7 cellular contexts compared by ENCODE assay signal in genomic region chr6:30681696-30682180, GRCh38. TPM values are rescaled to one million over a fixed set of nuclear protein-coding genes. Genes with fewer than 3 reads are reported as not detected.
DNase-seq lines count a peak whose midpoint lies in the region; ATAC-seq and TF ChIP-seq lines count a peak whose summit lies in the region.

No MANE protein-coding gene starts in this region.

- H3K4me3 ChIP-seq in fibroblast of lung (replicated peaks in 1 of 4; ENCODE audit: control extremely low read depth in 1 of 4, insufficient read depth in 1 of 4, low read depth in 3 of 4, low read length in 4 of 4) = peak overlapping the region; percentile 80 to 95 (median 94)
- peak overlapping the region; percentile 78 for H3K4me3 ChIP-seq in smooth muscle cell

- H2BK5ac ChIP-seq in H9 (ENCODE audit: insufficient read length, low read length) = no peak overlapping the region

- no peak overlapping the region for H2AK5ac ChIP-seq in H9 (ENCODE audit: insufficient read length, low read length)

- H3K36me3 ChIP-seq in fibroblast of lung (ENCODE audit: control insufficient read depth, insufficient read depth, low read length) (peaks cover 28% of the 10 kb centered on the region), smooth muscle cell (ENCODE audit: low read depth) (no peaks in the 10 kb centered on the region)

- H4K5ac ChIP-seq in H9 (ENCODE audit: insufficient read length, low read depth, low read length) = no peak overlapping the region

- no peak overlapping the region for H3K18ac ChIP-seq in H9 (ENCODE audit: insufficient read length, low read depth, low read length)

- peaks cover 3 to 31% (median 25%) of the 10 kb centered on the region in 3 experiments; a peak in 6 of 7 replicates for H3K36me3 Mint-ChIP-seq in H9 (ENCODE audit: insufficient read depth in 1 of 3, low read depth in 3 of 3)
- H3K36me3 Mint-ChIP-seq in T-helper 17 cell (ENCODE audit: low read depth) = peaks cover 37% of the 10 kb centered on the region

- ATAC-seq in T-helper 17 cell = no peak

- H3F3A ChIP-seq in smooth muscle cell (ENCODE audit: low read depth) = peaks cover 44% of the 10 kb centered on the region

- H2AFZ ChIP-seq in H9 (ENCODE audit: low read length) (no peak overlapping the region), fibroblast of lung (ENCODE audit: low read length) (no peak overlapping the region), smooth muscle cell (ENCODE audit: low read depth) (no peak overlapping the region)

- H3K4me3 Mint-ChIP-seq in H9 (peak overlapping the region; percentile 35 to 73; a peak in 3 of 5 replicates), T-helper 17 cell (peak overlapping the region; percentile 100)

- no peaks in the 10 kb centered on the region for H3K27me3 ChIP-seq in H9 (ENCODE audit: insufficient read depth, low read length)
- no peaks in the 10 kb centered on the region for H3K27me3 ChIP-seq in fibroblast of lung (ENCODE audit: control insufficient read depth, insufficient read depth, low read length)
- no peaks in the 10 kb centered on the region for H3K27me3 ChIP-seq in smooth muscle cell (ENCODE audit: low read depth)

- H3K23me2 ChIP-seq in H9 (ENCODE audit: insufficient read length, low read depth, low read length, poor library complexity, severe bottlenecking) = peaks cover 13% of the 10 kb centered on the region

- DNase-seq in H9 (no peak), T-helper 17 cell (no peak), fibroblast of lung (ENCODE audit: low read depth in 2 of 2) (no peak), smooth muscle cell (lab: John Stamatoyannopoulos, UW; ENCODE audit: unreplicated experiment) (no peak), NOMO-1 treated with DMSO at 0.1 percent for 48 hours (lab: John Stamatoyannopoulos, UW; ENCODE audit: unreplicated experiment) (no peak), NCI-H774 (lab: John Stamatoyannopoulos, UW) (no peak), DMS53 (lab: John Stamatoyannopoulos, UW) (no peak)

- H3K56ac ChIP-seq in H9 (ENCODE audit: insufficient read length, low read depth, low read length) = no peak overlapping the region

- H2BK120ac ChIP-seq in H9 (ENCODE audit: low read depth, low read length, poor library complexity, severe bottlenecking) = no peak overlapping the region

- H3K27ac Mint-ChIP-seq in H9 (peak overlapping the region; percentile 62 to 79 (median 65); a peak in 4 of 7 replicates), T-helper 17 cell (peak overlapping the region; percentile 97)

- H3K9me3 ChIP-seq in H9 (ENCODE audit: control insufficient read depth, low read depth, low read length) (no peaks in the 10 kb centered on the region), T-helper 17 cell (ENCODE audit: control insufficient read depth, low read length, poor library complexity, severe bottlenecking) (no peaks in the 10 kb centered on the region), fibroblast of lung (ENCODE audit: control insufficient read depth, insufficient read depth, low read depth, low read length) (no peaks in the 10 kb centered on the region), smooth muscle cell (replicated peaks; ENCODE audit: low read depth) (no peaks in the 10 kb centered on the region)

- H2BK12ac ChIP-seq in H9 (ENCODE audit: insufficient read length, low read depth, low read length) = no peak overlapping the region

- H3K27ac ChIP-seq in H9 (ENCODE audit: insufficient read length, low read depth, low read length) = no peak overlapping the region
- H3K27ac ChIP-seq in fibroblast of lung (ENCODE audit: insufficient read depth, low read length) = peak overlapping the region; percentile 44
- peak overlapping the region; percentile 92 for H3K27ac ChIP-seq in smooth muscle cell (ENCODE audit: low read depth)

- H2BK15ac ChIP-seq in H9 (ENCODE audit: low read depth, low read length) = no peak overlapping the region

- H3K4me1 Mint-ChIP-seq in H9 (peaks cover 58 to 62% of the 10 kb centered on the region in 2 experiments), T-helper 17 cell (peaks cover 45% of the 10 kb centered on the region)

- no peak overlapping the region for H3K23ac ChIP-seq in H9 (ENCODE audit: insufficient read length, low read depth, low read length)

- H3K4me1 ChIP-seq in H9 (ENCODE audit: insufficient read depth, low read length) (peaks cover 14% of the 10 kb centered on the region; the same call in 1 of the 2 replicates), fibroblast of lung (ENCODE audit: control insufficient read depth, extremely low read depth, insufficient read depth, low read length) (peaks cover 10% of the 10 kb centered on the region), smooth muscle cell (ENCODE audit: low read depth) (peaks cover 51% of the 10 kb centered on the region)

- no peak overlapping the region for H3K9ac ChIP-seq in H9 (ENCODE audit: extremely low read depth, insufficient read length, low read length)
- peak overlapping the region; percentile 25 for H3K9ac ChIP-seq in fibroblast of lung (ENCODE audit: insufficient read depth, low read length)
- peak overlapping the region; percentile 57 for H3K9ac ChIP-seq in smooth muscle cell (ENCODE audit: low read depth)

- no peak overlapping the region for H3T11ph ChIP-seq in H9 (ENCODE audit: low read length)

- H3K79me1 ChIP-seq in H9 (ENCODE audit: insufficient read depth, low read depth, low read length, poor library complexity, severe bottlenecking) = no peaks in the 10 kb centered on the region

- H4K91ac ChIP-seq in H9 (ENCODE audit: insufficient read length, low read depth, low read length) = no peak overlapping the region

- H3K4ac ChIP-seq in H9 (ENCODE audit: low read depth, low read length) = no peak overlapping the region

- H4K8ac ChIP-seq in H9 (replicated peaks; ENCODE audit: insufficient read length, low read depth, low read length) = no peak overlapping the region

- H3K79me2 ChIP-seq in H9 (ENCODE audit: insufficient read depth, low read length) (peaks cover 2% of the 10 kb centered on the region; the same call in 1 of the 2 replicates), fibroblast of lung (ENCODE audit: control insufficient read depth, insufficient read depth, low read length) (peaks cover 93% of the 10 kb centered on the region), smooth muscle cell (ENCODE audit: low read depth) (peaks cover 87% of the 10 kb centered on the region)

- H3K4me2 ChIP-seq in H9 (ENCODE audit: insufficient read depth, insufficient read length, low read length) (no peak overlapping the region), fibroblast of lung (ENCODE audit: extremely low read depth, insufficient read depth, low read length) (peak overlapping the region; percentile 97), smooth muscle cell (peak overlapping the region; percentile 93)

- H3K9me3 Mint-ChIP-seq in H9 = no peaks in the 10 kb centered on the region; a peak in 1 of 5 replicates

- TF ChIP-seq CTCF in H9 (conservative IDR thresholded peaks at IDR 0.05) = no peak
- TF ChIP-seq CTCF in fibroblast of lung (conservative IDR thresholded peaks at IDR 0.05 in 1 of 2, IDR thresholded peaks at IDR 0.05 in 1 of 2; ENCODE audit: low read depth in 1 of 2, low read length in 2 of 2) = no peak
- no peak for TF ChIP-seq CTCF in smooth muscle cell (IDR thresholded peaks at IDR 0.05; ENCODE audit: borderline replicate concordance, insufficient read depth, poor library complexity, severe bottlenecking)

- no peak overlapping the region for H2BK20ac ChIP-seq in H9 (ENCODE audit: low read depth, low read length, poor library complexity, severe bottlenecking)

- H3K27me3 Mint-ChIP-seq in H9 (ENCODE audit: low read depth) (peaks cover 3% of the 10 kb centered on the region; the same call in 1 of the 2 replicates), T-helper 17 cell (no peaks in the 10 kb centered on the region)

- H4K20me1 ChIP-seq in H9 (ENCODE audit: control insufficient read depth, insufficient read depth, insufficient read length) = no peaks in the 10 kb centered on the region
- no peaks in the 10 kb centered on the region for H4K20me1 ChIP-seq in fibroblast of lung (ENCODE audit: control insufficient read depth, extremely low read depth, insufficient read depth, low read length)
- H4K20me1 ChIP-seq in smooth muscle cell (ENCODE audit: low read depth) = peaks cover 90% of the 10 kb centered on the region

- no peak overlapping the region for H3K14ac ChIP-seq in H9 (ENCODE audit: insufficient read depth, low read length)

- no CpG with 5 or more reads among the region's 6 CpGs for WGBS in H9 (ENCODE audit: extremely low coverage, insufficient read length, low lambda C conversion rate)
- 64% methylated on average over 6 of the region's 6 CpGs for WGBS in smooth muscle cell (ENCODE audit: low lambda C conversion rate)

RNA-seq across cellular contexts. Expression of gene PPP1R18, which starts 4.7 kb away (rescaled TPM):
- total RNA-seq in H9 (2021) = 26.4 and 28.0 TPM in 2 replicates
- 100 to 1,000 TPM in 1 of 2 donors, 10 to 100 TPM in 1; 99.5 to 117 TPM for total RNA-seq in T-helper 17 cell
- total RNA-seq in fibroblast of lung = 44.4 and 63.4 TPM in 2 replicates
- 92.6 and 122 TPM in 2 replicates for polyA plus RNA-seq in fibroblast of lung
- polyA plus RNA-seq in fibroblast of lung (2012) = 87.4 and 99.6 TPM in 2 replicates
- 226 and 269 TPM in 2 replicates for polyA minus RNA-seq in fibroblast of lung (ENCODE audit: low replicate concordance)
- 42.7 and 55.3 TPM in 2 replicates for total RNA-seq in smooth muscle cell
- polyA plus RNA-seq in smooth muscle cell = 41.6 and 51.6 TPM in 2 replicates

RNA-seq across cellular contexts. Expression of gene DHX16, which starts 8.9 kb away (rescaled TPM):
- total RNA-seq in H9 (2021) (34.5 and 34.8 TPM in 2 replicates), T-helper 17 cell (10 to 100 TPM; 23.5 to 25.6 TPM), fibroblast of lung (33.1 and 34.8 TPM in 2 replicates), smooth muscle cell (12.4 and 16.0 TPM in 2 replicates)
- polyA plus RNA-seq in fibroblast of lung (22.5 and 33.2 TPM in 2 replicates), smooth muscle cell (23.5 and 29.0 TPM in 2 replicates)
- polyA plus RNA-seq in fibroblast of lung (2012) = 27.0 and 29.2 TPM in 2 replicates
- polyA minus RNA-seq in fibroblast of lung (ENCODE audit: low replicate concordance) = 73.8 and 75.8 TPM in 2 replicates

RNA-seq across cellular contexts. Expression of gene NRM, which starts 9.0 kb away (rescaled TPM):
- total RNA-seq in H9 (2021) (34.9 and 36.5 TPM in 2 replicates), T-helper 17 cell (1 to 10 TPM; 4.7 to 5.6 TPM), fibroblast of lung (1.5 and 2.5 TPM in 2 replicates), smooth muscle cell (14.6 and 25.8 TPM in 2 replicates)
- polyA plus RNA-seq in fibroblast of lung (18.3 and 39.6 TPM in 2 replicates), smooth muscle cell (28.5 and 31.8 TPM in 2 replicates)
- polyA plus RNA-seq in fibroblast of lung (2012) = 21.5 and 46.7 TPM in 2 replicates
- 66.6 and 131 TPM in 2 replicates for polyA minus RNA-seq in fibroblast of lung (ENCODE audit: low replicate concordance)

RNA-seq across cellular contexts. Expression of gene C6orf136, which starts 34.8 kb away (rescaled TPM):
- total RNA-seq in H9 (2021) (22.2 and 23.9 TPM in 2 replicates), T-helper 17 cell (10 to 100 TPM; 32.6 to 37.0 TPM), fibroblast of lung (2.5 and 4.4 TPM in 2 replicates), smooth muscle cell (1.8 and 4.3 TPM in 2 replicates)
- polyA plus RNA-seq in fibroblast of lung (3.6 and 6.3 TPM in 2 replicates), smooth muscle cell (5.3 and 8.8 TPM in 2 replicates)
- polyA plus RNA-seq in fibroblast of lung (2012) = 6.3 and 10.7 TPM in 2 replicates
- 10.6 and 19.9 TPM in 2 replicates for polyA minus RNA-seq in fibroblast of lung (ENCODE audit: low replicate concordance)

RNA-seq across cellular contexts. Expression of gene MDC1, which starts 35.3 kb away (rescaled TPM):
- total RNA-seq in H9 (2021) (72.2 and 77.6 TPM in 2 replicates), T-helper 17 cell (10 to 100 TPM; 37.4 to 46.5 TPM), fibroblast of lung (3.3 and 5.0 TPM in 2 replicates), smooth muscle cell (6.9 and 7.0 TPM in 2 replicates)
- polyA plus RNA-seq in fibroblast of lung (3.3 and 7.4 TPM in 2 replicates), smooth muscle cell (17.1 and 19.0 TPM in 2 replicates)
- 8.7 and 14.3 TPM in 2 replicates for polyA plus RNA-seq in fibroblast of lung (2012)
- polyA minus RNA-seq in fibroblast of lung (ENCODE audit: low replicate concordance) = 47.9 and 50.8 TPM in 2 replicates
